Comparison of ENCODE assay signal across 21 cellular contexts in the genomic region with DNA sequence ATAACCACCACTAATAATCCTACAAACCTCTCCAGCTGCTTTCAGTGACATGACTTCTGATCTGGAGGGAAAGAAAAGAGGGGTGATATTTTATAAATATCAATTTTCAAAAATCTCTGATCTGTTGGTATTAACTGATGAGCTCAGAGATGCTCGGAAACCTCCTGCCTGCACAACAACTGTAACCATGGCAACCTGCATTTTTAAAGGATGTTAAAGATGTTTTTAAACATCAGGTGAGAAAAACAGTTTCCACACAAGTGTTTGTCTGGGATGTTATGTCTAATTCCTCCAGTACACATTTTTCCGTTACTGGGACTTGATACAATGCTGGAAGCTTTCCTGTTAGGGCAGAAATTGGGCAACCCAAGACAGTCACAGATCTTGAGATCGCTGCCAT.
A peak's percentile ranks its signal among the peaks of the same experiment; 100 is the strongest.
DNase-seq lines count a peak whose midpoint lies in the region; ATAC-seq, FAIRE-seq and TF ChIP-seq lines count a peak whose summit lies in the region.
"Had no signal": no experiment of that assay in that cellular context is flagged by ENCODE, and none has a peak within 500 bp of the region (broad histone marks: within the 10 kb centered on the region; RNA-seq: fewer than 3 reads in every experiment).

No MANE protein-coding gene starts in this region.

- CTCF ChIA-PET in K562 (lab: Yijun Ruan, JAX; ENCODE audit: low intra/inter-chr PET ratio): no interaction called here
- CTCF ChIA-PET in RWPE1 (lab: Yijun Ruan, JAX): no interaction called here

- H3K4me3 ChIP-seq in right atrium auricular region (no peak overlapping the region), right cardiac atrium (ENCODE audit: low read length) (no peak overlapping the region), GM23248 (no peak overlapping the region), K562 (no peak overlapping the region)
- H3K4me3 ChIP-seq: A549; BLaER1 treated with 17β-estradiol and CSF1 and Interleukin-3, amounts not matched to agents 10 nM and 100 nM had no signal

- no TSS peak for BruUV-seq in K562 (replicated peaks; lab: Mats Ljungman, UMichigan)

- H2AFZ ChIP-seq in GM23248 (no peak overlapping the region), K562 (ENCODE audit: low read depth, low read length) (no peak overlapping the region)

- in situ Hi-C loops in GM23248 (cut with MboI) (no loop called here), K562 (cut with MboI) (no loop called here)

- no peaks in the 10 kb centered on the region for H3K9me1 ChIP-seq in K562 (ENCODE audit: control insufficient read depth, insufficient read depth, low read length)

- TF ChIP-seq EP300 in K562 (IDR thresholded peaks at IDR 0.05; ENCODE audit: low read length): no peak

- 91% methylated on average over 3 of the region's 3 CpGs for WGBS in right cardiac atrium
- WGBS in GM23248 (ENCODE audit: low coverage in 1 of 2, low lambda C conversion rate in 2 of 2, missing lambda C conversion rate in 2 of 2), 2 experiments: 74 to 77% methylated on average over 3 of the region's 3 CpGs
- 2% methylated on average over 3 of the region's 3 CpGs for WGBS in K562 (ENCODE audit: insufficient coverage, low coverage, missing lambda C conversion rate)

- H3K9me3 ChIP-seq in right atrium auricular region (no peaks in the 10 kb centered on the region), right cardiac atrium (ENCODE audit: control insufficient read depth, low read length) (no peaks in the 10 kb centered on the region), GM23248 (ENCODE audit: low read depth) (no peaks in the 10 kb centered on the region), K562 (replicated peaks; ENCODE audit: control insufficient read depth, insufficient read depth, low read depth, low read length) (no peaks in the 10 kb centered on the region)
- H3K9me3 ChIP-seq: A549; BLaER1 treated with 17β-estradiol and CSF1 and Interleukin-3, amounts not matched to agents 10 nM and 100 nM; Caco-2 had no signal

- TF ChIP-seq CTCF in right atrium auricular region (IDR thresholded peaks at IDR 0.05) (no peak), K562 (IDR thresholded peaks at IDR 0.05 in 2 of 3, conservative IDR thresholded peaks at IDR 0.05 in 1 of 3; ENCODE audit: insufficient read depth in 2 of 3, low read depth in 1 of 3, low read length in 3 of 3) (no peak), RWPE1 (conservative IDR thresholded peaks at IDR 0.05; ENCODE audit: low read depth) (no peak)

- no peak for ATAC-seq in right cardiac atrium
- no peak for ATAC-seq in K562
- ATAC-seq: A549; CD8-positive, alpha-beta T cell had no signal

- H3K9ac ChIP-seq in GM23248 (no peak overlapping the region), K562 (ENCODE audit: insufficient read depth in 1 of 2, low read depth in 2 of 2, low read length in 2 of 2) (no peak overlapping the region)
- H3K9ac ChIP-seq: BLaER1 treated with 17β-estradiol and CSF1 and Interleukin-3, amounts not matched to agents 10 nM and 100 nM had no signal

- no peak overlapping the region for H3K4me2 ChIP-seq in GM23248 (ENCODE audit: unreplicated experiment)
- no peak overlapping the region for H3K4me2 ChIP-seq in K562 (ENCODE audit: insufficient read depth, low read length)
- H3K4me2 ChIP-seq: A549; BLaER1 treated with 17β-estradiol and CSF1 and Interleukin-3, amounts not matched to agents 10 nM and 100 nM had no signal

- H3K4me1 ChIP-seq in right atrium auricular region: no peaks in the 10 kb centered on the region
- no peaks in the 10 kb centered on the region for H3K4me1 ChIP-seq in right cardiac atrium (ENCODE audit: control insufficient read depth, insufficient read depth, low read length)
- H3K4me1 ChIP-seq in GM23248 (ENCODE audit: insufficient read depth): no peaks in the 10 kb centered on the region
- no peaks in the 10 kb centered on the region for H3K4me1 ChIP-seq in K562 (replicated peaks in 1 of 2; ENCODE audit: control insufficient read depth in 2 of 2, insufficient read depth in 2 of 2, low read length in 2 of 2)
- H3K4me1 ChIP-seq: A549; BLaER1 treated with 17β-estradiol and CSF1 and Interleukin-3, amounts not matched to agents 10 nM and 100 nM; Caco-2 had no signal

- FAIRE-seq in K562 (lab: Jason Lieb, UNC): no peak
- FAIRE-seq: A549, D721Med, G401.6, GM12891, GM19239 had no signal

- DNase-seq in right atrium auricular region (ENCODE audit: low spot score) (peak; percentile 13), right cardiac atrium (no peak), GM23248 (peak; percentile 4), K562 (ENCODE audit: extremely low read depth in 1 of 4, low spot score in 3 of 4) (no peak), RWPE1 (ENCODE audit: low spot score) (no peak)
- no peak for DNase-seq in activated CD4-positive, CD25-positive, alpha-beta regulatory T cell (lab: John Stamatoyannopoulos, UW)
- DNase-seq: AML-193; Caco-2; Calu3; CD4-positive, alpha-beta T cell; CD8-positive, alpha-beta T cell; DMS79 treated with DMSO at 0.1 percent for 48 hours; GF-D8 had no signal

- no peaks in the 10 kb centered on the region for H3F3A ChIP-seq in GM23248 (ENCODE audit: insufficient read depth)

- TF ChIP-seq RAD21 in K562 (CRISPR knock-in tag; conservative IDR thresholded peaks at IDR 0.05 in 1 of 2, IDR thresholded peaks at IDR 0.05 in 1 of 2): no peak

- no peaks in the 10 kb centered on the region for H4K20me1 ChIP-seq in GM23248 (ENCODE audit: insufficient read depth)
- H4K20me1 ChIP-seq in K562 (replicated peaks; ENCODE audit: control insufficient read depth, insufficient read depth, low read length): no peaks in the 10 kb centered on the region
- H4K20me1 ChIP-seq: BLaER1 treated with 17β-estradiol and CSF1 and Interleukin-3, amounts not matched to agents 10 nM and 100 nM had no signal

- H3K27me3 ChIP-seq in right atrium auricular region (no peaks in the 10 kb centered on the region), right cardiac atrium (ENCODE audit: control insufficient read depth, insufficient read depth) (no peaks in the 10 kb centered on the region), GM23248 (replicated peaks; ENCODE audit: insufficient read depth) (no peaks in the 10 kb centered on the region), K562 (ENCODE audit: control insufficient read depth in 2 of 2, insufficient read depth in 2 of 2, low read length in 2 of 2) (no peaks in the 10 kb centered on the region)

- TF ChIP-seq POLR2A in K562 (conservative IDR thresholded peaks at IDR 0.05): no peak

- H3K79me2 ChIP-seq in GM23248 (ENCODE audit: insufficient read depth) (no peaks in the 10 kb centered on the region), K562 (ENCODE audit: control insufficient read depth, insufficient read depth, low read length) (no peaks in the 10 kb centered on the region)

- POLR2A ChIA-PET in K562 (lab: Yijun Ruan, JAX) (interaction anchor here (0.6 kb wide), 1 partner anchor 1804 kb away, joined by 4 read pairs; no protein-coding TSS in a partner anchor), RWPE1 (lab: Yijun Ruan, JAX; ENCODE audit: low non-redundant PET) (no interaction called here)

- H3K36me3 ChIP-seq in right atrium auricular region (no peaks in the 10 kb centered on the region), GM23248 (ENCODE audit: low read depth) (no peaks in the 10 kb centered on the region), K562 (ENCODE audit: control insufficient read depth, insufficient read depth, low read length) (no peaks in the 10 kb centered on the region)
- H3K36me3 ChIP-seq: BLaER1 treated with 17β-estradiol and CSF1 and Interleukin-3, amounts not matched to agents 10 nM and 100 nM had no signal

- no peaks in the 10 kb centered on the region for H3K9me2 ChIP-seq in GM23248 (ENCODE audit: insufficient read depth)

- intact Hi-C loops in right cardiac atrium (cut with DNase I) (no loop called here), K562 (cut with micrococcal nuclease) (no loop called here)

- H3K27ac ChIP-seq in right atrium auricular region (no peak overlapping the region), right cardiac atrium (ENCODE audit: low read length) (no peak overlapping the region), GM23248 (no peak overlapping the region), K562 (ENCODE audit: extremely low read depth, low read depth, low read length) (no peak overlapping the region), RWPE1 (no peak overlapping the region)
- H3K27ac ChIP-seq: 22Rv1; A549; BLaER1 treated with 17β-estradiol and CSF1 and Interleukin-3, amounts not matched to agents 10 nM and 100 nM; C4-2B had no signal

TF ChIP-seq in K562, 482 proteins besides CTCF, POLR2A, EP300 and RAD21:
- TF ChIP-seq CBFA2T3 (IDR thresholded peaks at IDR 0.05) (no peak), ZNF77 (CRISPR knock-in tag; IDR thresholded peaks at IDR 0.05) (no peak), RFX1 (IDR thresholded peaks at IDR 0.05) (peak; percentile 68)

Comparison
In these comparisons a context has a peak if more than half of its experiments do, and no peak if none do; other contexts are left out.
1. DNase-seq: peak in right atrium auricular region (single experiment) and GM23248 (single experiment); none in right cardiac atrium (0 of 3), K562 (0 of 4), RWPE1 (single experiment) and activated CD4-positive, CD25-positive, alpha-beta regulatory T cell (0 of 4).